ENCODE assay signal across 1 cellular context in genomic region chr6:15491255-15491985, GRCh38.
TF ChIP-seq lines count a peak whose summit lies in the region.

No MANE protein-coding gene starts in this region.

TF ChIP-seq in HepG2, 621 proteins besides CTCF, POLR2A, EP300 and RAD21 (continued from another document and continues in another):
- TF ChIP-seq, protein P1, sequence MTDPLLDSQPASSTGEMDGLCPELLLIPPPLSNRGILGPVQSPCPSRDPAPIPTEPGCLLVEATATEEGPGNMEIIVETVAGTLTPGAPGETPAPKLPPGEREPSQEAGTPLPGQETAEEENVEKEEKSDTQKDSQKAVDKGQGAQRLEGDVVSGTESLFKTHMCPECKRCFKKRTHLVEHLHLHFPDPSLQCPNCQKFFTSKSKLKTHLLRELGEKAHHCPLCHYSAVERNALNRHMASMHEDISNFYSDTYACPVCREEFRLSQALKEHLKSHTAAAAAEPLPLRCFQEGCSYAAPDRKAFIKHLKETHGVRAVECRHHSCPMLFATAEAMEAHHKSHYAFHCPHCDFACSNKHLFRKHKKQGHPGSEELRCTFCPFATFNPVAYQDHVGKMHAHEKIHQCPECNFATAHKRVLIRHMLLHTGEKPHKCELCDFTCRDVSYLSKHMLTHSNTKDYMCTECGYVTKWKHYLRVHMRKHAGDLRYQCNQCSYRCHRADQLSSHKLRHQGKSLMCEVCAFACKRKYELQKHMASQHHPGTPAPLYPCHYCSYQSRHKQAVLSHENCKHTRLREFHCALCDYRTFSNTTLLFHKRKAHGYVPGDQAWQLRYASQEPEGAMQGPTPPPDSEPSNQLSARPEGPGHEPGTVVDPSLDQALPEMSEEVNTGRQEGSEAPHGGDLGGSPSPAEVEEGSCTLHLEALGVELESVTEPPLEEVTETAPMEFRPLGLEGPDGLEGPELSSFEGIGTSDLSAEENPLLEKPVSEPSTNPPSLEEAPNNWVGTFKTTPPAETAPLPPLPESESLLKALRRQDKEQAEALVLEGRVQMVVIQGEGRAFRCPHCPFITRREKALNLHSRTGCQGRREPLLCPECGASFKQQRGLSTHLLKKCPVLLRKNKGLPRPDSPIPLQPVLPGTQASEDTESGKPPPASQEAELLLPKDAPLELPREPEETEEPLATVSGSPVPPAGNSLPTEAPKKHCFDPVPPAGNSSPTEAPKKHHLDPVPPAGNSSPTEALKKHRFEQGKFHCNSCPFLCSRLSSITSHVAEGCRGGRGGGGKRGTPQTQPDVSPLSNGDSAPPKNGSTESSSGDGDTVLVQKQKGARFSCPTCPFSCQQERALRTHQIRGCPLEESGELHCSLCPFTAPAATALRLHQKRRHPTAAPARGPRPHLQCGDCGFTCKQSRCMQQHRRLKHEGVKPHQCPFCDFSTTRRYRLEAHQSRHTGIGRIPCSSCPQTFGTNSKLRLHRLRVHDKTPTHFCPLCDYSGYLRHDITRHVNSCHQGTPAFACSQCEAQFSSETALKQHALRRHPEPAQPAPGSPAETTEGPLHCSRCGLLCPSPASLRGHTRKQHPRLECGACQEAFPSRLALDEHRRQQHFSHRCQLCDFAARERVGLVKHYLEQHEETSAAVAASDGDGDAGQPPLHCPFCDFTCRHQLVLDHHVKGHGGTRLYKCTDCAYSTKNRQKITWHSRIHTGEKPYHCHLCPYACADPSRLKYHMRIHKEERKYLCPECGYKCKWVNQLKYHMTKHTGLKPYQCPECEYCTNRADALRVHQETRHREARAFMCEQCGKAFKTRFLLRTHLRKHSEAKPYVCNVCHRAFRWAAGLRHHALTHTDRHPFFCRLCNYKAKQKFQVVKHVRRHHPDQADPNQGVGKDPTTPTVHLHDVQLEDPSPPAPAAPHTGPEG (CRISPR knock-in tag; IDR thresholded peaks at IDR 0.05), result no peak
- no peak for TF ChIP-seq RBM39 (IDR thresholded peaks at IDR 0.05; ENCODE audit: low read depth, low read length, poor library complexity, severe bottlenecking)
- no peak for TF ChIP-seq ZNF672 (CRISPR knock-in tag; IDR thresholded peaks at IDR 0.05)
- TF ChIP-seq ZNF792 (CRISPR knock-in tag; IDR thresholded peaks at IDR 0.05), result no peak
- TF ChIP-seq ZNF180 (CRISPR knock-in tag; IDR thresholded peaks at IDR 0.05; ENCODE audit: borderline replicate concordance, low read depth), result no peak
- no peak for TF ChIP-seq AHR (CRISPR knock-in tag; IDR thresholded peaks at IDR 0.05)
- TF ChIP-seq CCAR2 (optimal IDR thresholded peaks at IDR 0.05; ENCODE audit: low read depth, low read length), result no peak
- TF ChIP-seq ZNF782 (CRISPR knock-in tag; IDR thresholded peaks at IDR 0.05; ENCODE audit: borderline replicate concordance), result no peak
- TF ChIP-seq, protein P2, sequence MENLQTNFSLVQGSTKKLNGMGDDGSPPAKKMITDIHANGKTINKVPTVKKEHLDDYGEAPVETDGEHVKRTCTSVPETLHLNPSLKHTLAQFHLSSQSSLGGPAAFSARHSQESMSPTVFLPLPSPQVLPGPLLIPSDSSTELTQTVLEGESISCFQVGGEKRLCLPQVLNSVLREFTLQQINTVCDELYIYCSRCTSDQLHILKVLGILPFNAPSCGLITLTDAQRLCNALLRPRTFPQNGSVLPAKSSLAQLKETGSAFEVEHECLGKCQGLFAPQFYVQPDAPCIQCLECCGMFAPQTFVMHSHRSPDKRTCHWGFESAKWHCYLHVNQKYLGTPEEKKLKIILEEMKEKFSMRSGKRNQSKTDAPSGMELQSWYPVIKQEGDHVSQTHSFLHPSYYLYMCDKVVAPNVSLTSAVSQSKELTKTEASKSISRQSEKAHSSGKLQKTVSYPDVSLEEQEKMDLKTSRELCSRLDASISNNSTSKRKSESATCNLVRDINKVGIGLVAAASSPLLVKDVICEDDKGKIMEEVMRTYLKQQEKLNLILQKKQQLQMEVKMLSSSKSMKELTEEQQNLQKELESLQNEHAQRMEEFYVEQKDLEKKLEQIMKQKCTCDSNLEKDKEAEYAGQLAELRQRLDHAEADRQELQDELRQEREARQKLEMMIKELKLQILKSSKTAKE (CRISPR knock-in tag; IDR thresholded peaks at IDR 0.05; ENCODE audit: borderline replicate concordance), result peak; percentile 91
- TF ChIP-seq ZFAT (CRISPR knock-in tag; conservative IDR thresholded peaks at IDR 0.05), result no peak
- TF ChIP-seq ZNF331 (CRISPR knock-in tag; IDR thresholded peaks at IDR 0.05), result peak; percentile 38; the same call in 1 of the 2 replicates
- no peak for TF ChIP-seq NFIB (CRISPR knock-in tag; IDR thresholded peaks at IDR 0.05; ENCODE audit: borderline replicate concordance)
- TF ChIP-seq ZNF644 (CRISPR knock-in tag; IDR thresholded peaks at IDR 0.05; ENCODE audit: low read depth), result no peak
- TF ChIP-seq, protein P3, sequence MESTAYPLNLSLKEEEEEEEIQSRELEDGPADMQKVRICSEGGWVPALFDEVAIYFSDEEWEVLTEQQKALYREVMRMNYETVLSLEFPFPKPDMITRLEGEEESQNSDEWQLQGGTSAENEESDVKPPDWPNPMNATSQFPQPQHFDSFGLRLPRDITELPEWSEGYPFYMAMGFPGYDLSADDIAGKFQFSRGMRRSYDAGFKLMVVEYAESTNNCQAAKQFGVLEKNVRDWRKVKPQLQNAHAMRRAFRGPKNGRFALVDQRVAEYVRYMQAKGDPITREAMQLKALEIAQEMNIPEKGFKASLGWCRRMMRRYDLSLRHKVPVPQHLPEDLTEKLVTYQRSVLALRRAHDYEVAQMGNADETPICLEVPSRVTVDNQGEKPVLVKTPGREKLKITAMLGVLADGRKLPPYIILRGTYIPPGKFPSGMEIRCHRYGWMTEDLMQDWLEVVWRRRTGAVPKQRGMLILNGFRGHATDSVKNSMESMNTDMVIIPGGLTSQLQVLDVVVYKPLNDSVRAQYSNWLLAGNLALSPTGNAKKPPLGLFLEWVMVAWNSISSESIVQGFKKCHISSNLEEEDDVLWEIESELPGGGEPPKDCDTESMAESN (CRISPR knock-in tag; conservative IDR thresholded peaks at IDR 0.05), result no peak
- TF ChIP-seq PITX1 (CRISPR knock-in tag; IDR thresholded peaks at IDR 0.05), result peak; percentile 84; the same call in 1 of the 2 replicates
- TF ChIP-seq GTF2F1 (IDR thresholded peaks at IDR 0.05; ENCODE audit: low read length), result no peak
- no peak for TF ChIP-seq MYPOP (CRISPR knock-in tag; IDR thresholded peaks at IDR 0.05)
- 0 out of 2 replicates have a peak, but pooled peaks have one; percentile 28 for TF ChIP-seq SPEN (CRISPR knock-in tag; IDR thresholded peaks at IDR 0.05; ENCODE audit: low read depth)
- TF ChIP-seq HNRNPL (IDR thresholded peaks at IDR 0.05; ENCODE audit: low read depth, low read length), result no peak
- TF ChIP-seq ZNF772 (CRISPR knock-in tag; IDR thresholded peaks at IDR 0.05), result 0 out of 2 replicates have a peak, but pooled peaks have one; percentile 70
- TF ChIP-seq ZNF383 (CRISPR knock-in tag; IDR thresholded peaks at IDR 0.05; ENCODE audit: borderline replicate concordance), result no peak
- no peak for TF ChIP-seq PCBP1 (IDR thresholded peaks at IDR 0.05; ENCODE audit: borderline replicate concordance, low read depth, low read length)
- no peak for TF ChIP-seq TFE3 (CRISPR knock-in tag; IDR thresholded peaks at IDR 0.05)
- no peak for TF ChIP-seq KMT2B (CRISPR knock-in tag; IDR thresholded peaks at IDR 0.05)
- no peak for TF ChIP-seq SMAD1 (CRISPR knock-in tag; IDR thresholded peaks at IDR 0.05; ENCODE audit: borderline replicate concordance, low read depth)
- no peak for TF ChIP-seq LRRFIP1 (CRISPR knock-in tag; conservative IDR thresholded peaks at IDR 0.05)
- no peak for TF ChIP-seq ZNF766 (CRISPR knock-in tag; IDR thresholded peaks at IDR 0.05; ENCODE audit: borderline replicate concordance)
- no peak for TF ChIP-seq ZNF784 (CRISPR knock-in tag; IDR thresholded peaks at IDR 0.05; ENCODE audit: borderline replicate concordance)
- TF ChIP-seq, protein P4, sequence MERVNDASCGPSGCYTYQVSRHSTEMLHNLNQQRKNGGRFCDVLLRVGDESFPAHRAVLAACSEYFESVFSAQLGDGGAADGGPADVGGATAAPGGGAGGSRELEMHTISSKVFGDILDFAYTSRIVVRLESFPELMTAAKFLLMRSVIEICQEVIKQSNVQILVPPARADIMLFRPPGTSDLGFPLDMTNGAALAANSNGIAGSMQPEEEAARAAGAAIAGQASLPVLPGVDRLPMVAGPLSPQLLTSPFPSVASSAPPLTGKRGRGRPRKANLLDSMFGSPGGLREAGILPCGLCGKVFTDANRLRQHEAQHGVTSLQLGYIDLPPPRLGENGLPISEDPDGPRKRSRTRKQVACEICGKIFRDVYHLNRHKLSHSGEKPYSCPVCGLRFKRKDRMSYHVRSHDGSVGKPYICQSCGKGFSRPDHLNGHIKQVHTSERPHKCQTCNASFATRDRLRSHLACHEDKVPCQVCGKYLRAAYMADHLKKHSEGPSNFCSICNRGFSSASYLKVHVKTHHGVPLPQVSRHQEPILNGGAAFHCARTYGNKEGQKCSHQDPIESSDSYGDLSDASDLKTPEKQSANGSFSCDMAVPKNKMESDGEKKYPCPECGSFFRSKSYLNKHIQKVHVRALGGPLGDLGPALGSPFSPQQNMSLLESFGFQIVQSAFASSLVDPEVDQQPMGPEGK (CRISPR knock-in tag; IDR thresholded peaks at IDR 0.05), result no peak; the same call in 1 of the 2 replicates
- TF ChIP-seq ZNF691 (CRISPR knock-in tag; IDR thresholded peaks at IDR 0.05; ENCODE audit: borderline replicate concordance, low read depth), result no peak
- TF ChIP-seq ZNF605 (CRISPR knock-in tag; IDR thresholded peaks at IDR 0.05), result peak; percentile 88
- no peak; the same call in 1 of the 2 replicates for TF ChIP-seq ZZZ3 (CRISPR knock-in tag; IDR thresholded peaks at IDR 0.05; ENCODE audit: borderline replicate concordance)
